24 cellular contexts compared by ENCODE assay signal in the genomic region with DNA sequence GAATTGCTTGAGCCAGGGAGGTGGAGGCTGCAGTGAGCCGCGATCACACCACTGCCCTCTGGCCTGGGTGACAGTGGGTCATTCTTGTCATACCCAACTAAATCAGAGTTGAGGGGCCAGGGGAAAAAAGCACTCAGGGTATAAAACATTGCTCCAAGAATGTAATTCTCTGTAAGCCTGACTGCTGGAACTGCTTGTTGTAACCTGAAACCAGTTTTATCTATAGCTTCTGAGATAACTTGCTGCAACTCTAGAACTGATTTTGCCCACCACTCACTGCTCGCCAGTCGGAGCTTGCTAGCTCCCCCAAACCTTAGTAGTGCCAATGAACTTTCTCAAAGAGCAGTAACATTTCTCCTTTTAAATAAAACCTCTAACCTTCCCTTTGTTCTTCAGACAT.
"Had no signal": no experiment of that assay in that cellular context is flagged by ENCODE, and none has a peak within 500 bp of the region (broad histone marks: within the 10 kb centered on the region; RNA-seq: fewer than 3 reads in every experiment).

No MANE protein-coding gene starts in this region.

- H3K9me3 ChIP-seq: colonic mucosa, esophagus muscularis mucosa, gastrocnemius medialis, left lung, ovary, sigmoid colon, testis, tibial artery had no signal

- ATAC-seq: gastrocnemius medialis; left lung; naive thymus-derived CD8-positive, alpha-beta T cell; stimulated activated memory B cell treated with anti-CD40 and anti-IgM and Interleukin-4, amounts not matched to agents 10 μg/mL and 1 μg/mL and 100 μg/mL, for 72 hours; stimulated activated naive CD8-positive, alpha-beta T cell treated with anti-CD3 and anti-CD28 coated beads, Interleukin-15, Interleukin-2, amounts not matched to agents 100 U/mL and 50 U/mL, for 24 hours had no signal

- DNase-seq: colonic mucosa; effector CD8-positive, alpha-beta T cell; endodermal cell; foreskin fibroblast; gastrocnemius medialis; head of caudate nucleus; kidney; left lung; mesenchymal stem cell; naive thymus-derived CD8-positive, alpha-beta T cell; nephron progenitor cell; nucleus accumbens; ovary; posterior cingulate gyrus; sigmoid colon; stimulated activated CD4-positive, alpha-beta T cell treated with anti-CD3 and anti-CD28 coated beads, Interleukin-2, amount 100 ng/mL, for 24 hours; stimulated activated CD4-positive, alpha-beta T cell treated with anti-CD3 and anti-CD28 coated beads, Interleukin-4, amount 100 ng/mL, for 4 hours; stimulated activated naive CD8-positive, alpha-beta T cell treated with anti-CD3 and anti-CD28 coated beads, Interleukin-15, Interleukin-2, amounts not matched to agents 100 U/mL and 50 U/mL, for 24 hours; substantia nigra; testis; tibial artery had no signal

- H3K36me3 ChIP-seq: colonic mucosa, ovary had no signal

- H3K27ac ChIP-seq: colonic mucosa, epithelial cell of prostate, esophagus muscularis mucosa, gastrocnemius medialis, left lung, ovary, sigmoid colon, testis, tibial artery had no signal

- H3K4me3 ChIP-seq: colonic mucosa, esophagus muscularis mucosa, gastrocnemius medialis, left lung, ovary, sigmoid colon, testis, tibial artery had no signal

- H3K27me3 ChIP-seq: colonic mucosa, esophagus muscularis mucosa, gastrocnemius medialis, left lung, ovary, sigmoid colon, testis, tibial artery had no signal

- H3K4me1 ChIP-seq: colonic mucosa, esophagus muscularis mucosa, gastrocnemius medialis, sigmoid colon, testis, tibial artery had no signal
